In the genomic region with DNA sequence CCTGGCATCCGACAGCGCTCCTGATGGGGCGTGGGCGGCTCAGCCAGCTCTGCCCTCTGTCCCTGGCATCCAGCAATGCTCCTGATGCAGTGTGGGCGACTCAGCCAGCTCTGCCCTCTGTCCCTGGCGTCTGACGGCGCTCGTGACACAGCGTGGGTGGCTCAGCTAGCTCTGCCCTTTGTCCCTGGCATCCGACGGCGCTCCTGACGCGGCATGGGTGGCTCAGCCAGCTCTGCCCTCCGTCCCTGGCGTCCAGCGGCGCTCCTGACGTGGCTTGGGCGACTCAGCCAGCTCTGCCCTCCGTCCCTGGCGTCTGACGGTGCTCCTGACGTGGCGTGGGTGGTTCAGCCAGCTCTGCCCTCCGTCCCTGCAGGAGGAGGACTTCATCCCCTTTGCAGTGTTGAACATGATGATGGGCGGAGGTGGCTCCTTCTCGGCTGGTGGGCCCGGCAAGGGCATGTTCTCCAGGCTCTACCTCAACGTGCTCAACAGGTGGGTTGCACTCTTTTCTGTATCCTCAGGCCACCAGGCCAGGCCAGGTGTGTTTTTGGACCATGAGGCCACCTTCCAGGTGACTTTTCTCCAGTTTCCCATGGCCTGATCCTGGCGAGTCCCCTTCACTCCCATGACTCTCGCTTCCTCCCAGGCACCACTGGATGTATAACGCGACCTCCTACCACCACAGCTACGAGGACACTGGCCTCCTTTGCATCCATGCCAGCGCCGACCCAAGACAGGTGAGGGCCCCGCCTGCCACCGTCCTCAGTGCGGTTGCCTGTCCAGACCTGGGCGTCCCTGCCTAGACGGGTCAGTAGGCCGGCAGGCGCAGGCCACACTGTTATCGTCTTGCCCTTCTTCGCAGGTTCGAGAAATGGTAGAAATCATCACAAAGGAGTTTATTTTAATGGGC, we compare ENCODE assay signal across 19 cellular contexts. TPM values are rescaled to one million over a fixed set of nuclear protein-coding genes. Genes with fewer than 3 reads are reported as not detected.
A peak's percentile ranks its signal among the peaks of the same experiment; 100 is the strongest.
DNase-seq lines count a peak whose midpoint lies in the region; ATAC-seq and TF ChIP-seq lines count a peak whose summit lies in the region.
"Had no signal": no experiment of that assay in that cellular context is flagged by ENCODE, and none has a peak within 500 bp of the region (broad histone marks: within the 10 kb centered on the region; RNA-seq: fewer than 3 reads in every experiment).

No MANE protein-coding gene starts in this region.

- peaks cover 9% of the 10 kb centered on the region for H3K36me3 Mint-ChIP-seq in activated naive CD4-positive, alpha-beta T cell treated with anti-CD3 and anti-CD28 coated beads, Interleukin-2, amount 50 U/mL, for 24 hours
- H3K36me3 Mint-ChIP-seq in activated naive CD4-positive, alpha-beta T cell treated with anti-CD3 and anti-CD28 coated beads, Interleukin-2, amount 10 ng/mL, durations not matched to agents 7 days and 5 days = peaks cover 34% of the 10 kb centered on the region
- peaks cover 37% of the 10 kb centered on the region for H3K36me3 Mint-ChIP-seq in endothelial cell (ENCODE audit: low read depth, unreplicated experiment)

- 88 to 92% (median 90%) methylated on average over 48 of the region's 48 CpGs for WGBS in psoas muscle, 3 donors

- H3K4me1 Mint-ChIP-seq in activated naive CD4-positive, alpha-beta T cell treated with anti-CD3 and anti-CD28 coated beads, Interleukin-2, amount 50 U/mL, for 24 hours = peaks cover 5% of the 10 kb centered on the region
- H3K4me1 Mint-ChIP-seq in activated naive CD4-positive, alpha-beta T cell treated with anti-CD3 and anti-CD28 coated beads, Interleukin-2, amount 10 ng/mL, durations not matched to agents 7 days and 5 days = peaks cover 4% of the 10 kb centered on the region
- no peaks in the 10 kb centered on the region for H3K4me1 Mint-ChIP-seq in endothelial cell (ENCODE audit: unreplicated experiment)
- H3K4me1 Mint-ChIP-seq: H9 had no signal

- peak overlapping the region; percentile 55 for H3K27ac Mint-ChIP-seq in activated naive CD4-positive, alpha-beta T cell treated with anti-CD3 and anti-CD28 coated beads, Interleukin-2, amount 50 U/mL, for 24 hours
- H3K27ac Mint-ChIP-seq in activated naive CD4-positive, alpha-beta T cell treated with anti-CD3 and anti-CD28 coated beads, Interleukin-2, amount 10 ng/mL, durations not matched to agents 7 days and 5 days = no peak overlapping the region
- H3K27ac Mint-ChIP-seq in endothelial cell (ENCODE audit: unreplicated experiment) = no peak overlapping the region
- H3K27ac Mint-ChIP-seq: H9 had no signal

- H3K4me3 ChIP-seq in psoas muscle = no peak overlapping the region
- H3K4me3 ChIP-seq: SJCRH30 had no signal

- intact Hi-C loops in psoas muscle (cut with DNase I) = loop anchor here in 1 of 2 donors (1.0 kb wide), 1 partner anchor 30 kb away; no protein-coding TSS in a partner anchor

- DNase-seq in activated naive CD4-positive, alpha-beta T cell treated with anti-CD3 and anti-CD28 coated beads, Interleukin-2, amount 10 ng/mL, durations not matched to agents 7 days and 5 days = no peak
- DNase-seq in endothelial cell (ENCODE audit: low spot score) = no peak
- peak in 1 of 2 donors; percentile 47 for DNase-seq in psoas muscle
- no peak for DNase-seq in ecto neural progenitor cell (ENCODE audit: low spot score)
- DNase-seq: BE2C; Caco-2; CD4-positive, CD25-positive, alpha-beta regulatory T cell; H9; KG1; NCI-H1694 treated with DMSO at 0.1 percent for 48 hours; NCI-H2107; NCI-H2227 treated with DMSO at 0.1 percent for 48 hours; NCI-H510A treated with DMSO at 0.1 percent for 48 hours; NCI-H82; RPMI8226; SJCRH30 had no signal

- peaks cover 6 to 100% of the 10 kb centered on the region in 2 donors for H3K36me3 ChIP-seq in psoas muscle (ENCODE audit: insufficient read depth in 1 of 2, low read depth in 1 of 2)

- no peaks in the 10 kb centered on the region for H3K9me3 Mint-ChIP-seq in activated naive CD4-positive, alpha-beta T cell treated with anti-CD3 and anti-CD28 coated beads, Interleukin-2, amount 50 U/mL, for 24 hours
- no peaks in the 10 kb centered on the region for H3K9me3 Mint-ChIP-seq in activated naive CD4-positive, alpha-beta T cell treated with anti-CD3 and anti-CD28 coated beads, Interleukin-2, amount 10 ng/mL, durations not matched to agents 7 days and 5 days
- no peaks in the 10 kb centered on the region for H3K9me3 Mint-ChIP-seq in endothelial cell (ENCODE audit: unreplicated experiment)
- H3K9me3 Mint-ChIP-seq: CD4-positive, CD25-positive, alpha-beta regulatory T cell; H9 had no signal

- H3K4me1 ChIP-seq in psoas muscle = no peaks in the 10 kb centered on the region
- H3K4me1 ChIP-seq: BE2C, Caco-2, SJCRH30 had no signal

- CTCF ChIA-PET in activated naive CD4-positive, alpha-beta T cell treated with anti-CD3 and anti-CD28 coated beads, Interleukin-2, amount 10 ng/mL, durations not matched to agents 7 days and 5 days (lab: Charles Lee) = interaction anchor here (0.7 kb wide), 1 partner anchor 584 kb away, joined by 3 read pairs; no protein-coding TSS in a partner anchor

- ATAC-seq in psoas muscle (peak in 3 of 4 donors; percentile 7 to 14 (median 12)), HG02870 (IDR thresholded peaks at IDR 0.05; ENCODE audit: unreplicated experiment) (no peak), HG03460 (IDR thresholded peaks at IDR 0.05; ENCODE audit: unreplicated experiment) (no peak)

- no peak overlapping the region for H3K27ac ChIP-seq in psoas muscle
- H3K27ac ChIP-seq: SJCRH30 had no signal

- no peaks in the 10 kb centered on the region for H3K27me3 Mint-ChIP-seq in activated naive CD4-positive, alpha-beta T cell treated with anti-CD3 and anti-CD28 coated beads, Interleukin-2, amount 50 U/mL, for 24 hours
- H3K27me3 Mint-ChIP-seq in activated naive CD4-positive, alpha-beta T cell treated with anti-CD3 and anti-CD28 coated beads, Interleukin-2, amount 10 ng/mL, durations not matched to agents 7 days and 5 days = no peaks in the 10 kb centered on the region
- peaks cover 2% of the 10 kb centered on the region for H3K27me3 Mint-ChIP-seq in endothelial cell (ENCODE audit: unreplicated experiment)
- H3K27me3 Mint-ChIP-seq: CD4-positive, CD25-positive, alpha-beta regulatory T cell had no signal

- H3K4me3 Mint-ChIP-seq in activated naive CD4-positive, alpha-beta T cell treated with anti-CD3 and anti-CD28 coated beads, Interleukin-2, amount 50 U/mL, for 24 hours = no peak overlapping the region
- H3K4me3 Mint-ChIP-seq in activated naive CD4-positive, alpha-beta T cell treated with anti-CD3 and anti-CD28 coated beads, Interleukin-2, amount 10 ng/mL, durations not matched to agents 7 days and 5 days = no peak overlapping the region
- peak overlapping the region; percentile 39 for H3K4me3 Mint-ChIP-seq in endothelial cell (ENCODE audit: unreplicated experiment)
- H3K4me3 Mint-ChIP-seq: H9 had no signal

- H3K27me3 ChIP-seq in psoas muscle (ENCODE audit: insufficient read depth in 3 of 3, low read length in 2 of 3) = no peaks in the 10 kb centered on the region
- H3K27me3 ChIP-seq: BE2C, SJCRH30 had no signal

- no peaks in the 10 kb centered on the region for H3K9me3 ChIP-seq in psoas muscle
- H3K9me3 ChIP-seq: BE2C, Caco-2, SJCRH30 had no signal

- TF ChIP-seq CTCF in endothelial cell (IDR thresholded peaks at IDR 0.05; ENCODE audit: unreplicated experiment) = no peak
- no peak for TF ChIP-seq CTCF in psoas muscle (IDR thresholded peaks at IDR 0.05)

RNA-seq across cellular contexts. Expression of gene PMPCA, which starts 8.0 kb away (rescaled TPM):
- total RNA-seq in endothelial cell (ENCODE audit: unreplicated experiment) = 61.3 TPM
- 10 to 100 TPM; 52.4 to 68.7 (median 60.6) TPM for total RNA-seq in psoas muscle
- 100 to 1,000 TPM in 1 of 3 donors, 10 to 100 TPM in 2; 42.4 to 116 (median 97.5) TPM for polyA plus RNA-seq in psoas muscle

RNA-seq across cellular contexts. Expression of gene ENTR1, which starts 8.0 kb away (rescaled TPM):
- total RNA-seq in endothelial cell (ENCODE audit: unreplicated experiment) (45.0 TPM), psoas muscle (10 to 100 TPM; 16.0 to 39.0 (median 32.3) TPM)
- polyA plus RNA-seq in psoas muscle = 10 to 100 TPM; 24.6 to 53.0 (median 45.4) TPM

RNA-seq across cellular contexts. Expression of gene SNAPC4, which starts 18.5 kb away (rescaled TPM):
- total RNA-seq in endothelial cell (ENCODE audit: unreplicated experiment) (13.5 TPM), psoas muscle (1 to 10 TPM; 3.5 to 4.9 (median 4.5) TPM)
- 1 to 10 TPM; 3.1 to 6.5 (median 5.1) TPM for polyA plus RNA-seq in psoas muscle

RNA-seq across cellular contexts. Expression of gene INPP5E, which starts 21.2 kb away (rescaled TPM):
- total RNA-seq in endothelial cell (ENCODE audit: unreplicated experiment) (23.6 TPM), psoas muscle (1 to 10 TPM; 4.9 to 9.6 (median 7.4) TPM)
- polyA plus RNA-seq in psoas muscle = 1 to 10 TPM; 4.7 to 5.3 (median 4.8) TPM

RNA-seq across cellular contexts. Expression of gene CARD9, which starts 45.0 kb away (rescaled TPM):
- total RNA-seq in endothelial cell (ENCODE audit: unreplicated experiment) (0.41 TPM), psoas muscle (1 to 10 TPM in 1 of 4 donors, under 1 TPM in 3; 0.26 to 1.1 (median 0.71) TPM)
- under 1 TPM; 0.39 to 0.56 (median 0.51) TPM for polyA plus RNA-seq in psoas muscle

Comparison
In these comparisons a context has a peak if more than half of its experiments do, and no peak if none do; other contexts are left out.
1. ATAC-seq: peak in psoas muscle (3 of 4); none in HG02870 (single experiment) and HG03460 (single experiment).